In the genomic region with DNA sequence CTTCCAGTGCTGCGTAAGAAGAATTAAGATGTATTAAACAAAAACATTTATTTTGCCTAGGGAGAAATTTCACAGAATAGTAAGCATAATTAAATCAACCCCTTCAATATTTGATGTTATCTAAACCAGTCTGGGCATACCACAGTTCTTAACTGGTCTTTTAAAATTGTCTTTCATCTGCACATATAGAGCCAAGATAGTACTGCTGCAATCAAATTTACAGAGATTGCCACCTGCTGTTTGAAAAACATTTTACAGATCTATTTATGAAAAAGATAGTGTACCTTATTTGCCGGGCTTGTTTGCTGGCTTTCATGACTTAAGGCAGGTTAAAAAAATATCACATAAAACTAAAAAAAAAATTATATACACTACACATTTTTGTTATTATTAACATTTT, we compare ENCODE assay signal across 11 cellular contexts.
DNase-seq lines count a peak whose midpoint lies in the region; ATAC-seq and TF ChIP-seq lines count a peak whose summit lies in the region.
"Had no signal": no experiment of that assay in that cellular context is flagged by ENCODE, and none has a peak within 500 bp of the region (broad histone marks: within the 10 kb centered on the region; RNA-seq: fewer than 3 reads in every experiment).

No MANE protein-coding gene starts in this region.

- TF ChIP-seq CTCF in RWPE2 (IDR thresholded peaks at IDR 0.05; ENCODE audit: poor library complexity, severe bottlenecking): peak; percentile 26

- no peak overlapping the region for H3K27ac ChIP-seq in RWPE2 (ENCODE audit: poor library complexity, severe bottlenecking)

- no peak overlapping the region for H3K4me3 ChIP-seq in RWPE2 (ENCODE audit: severe bottlenecking)

- H3K9me3 ChIP-seq in RWPE2 (ENCODE audit: severe bottlenecking): no peaks in the 10 kb centered on the region

- peaks cover 6% of the 10 kb centered on the region for H3K27me3 ChIP-seq in RWPE2 (ENCODE audit: insufficient read depth, poor library complexity, severe bottlenecking)

- ATAC-seq in HG02870 (IDR thresholded peaks at IDR 0.05; ENCODE audit: unreplicated experiment) (peak; percentile 45), RWPE2 (ENCODE audit: low read depth) (no peak), GM21576 (IDR thresholded peaks at IDR 0.05; ENCODE audit: unreplicated experiment) (no peak)
- ATAC-seq in stimulated activated naive CD8-positive, alpha-beta T cell treated with anti-CD3 and anti-CD28 coated beads, Interleukin-15, amount 100 ng/mL, for 72 hours: no peak

- H3K4me1 Mint-ChIP-seq in stimulated activated naive CD8-positive, alpha-beta T cell treated with anti-CD3 and anti-CD28 coated beads, Interleukin-15, amount 100 ng/mL, for 72 hours: no peaks in the 10 kb centered on the region

- no peaks in the 10 kb centered on the region for H3K4me1 ChIP-seq in RWPE2 (ENCODE audit: insufficient read depth, poor library complexity, severe bottlenecking)

- no peaks in the 10 kb centered on the region for H3K27me3 Mint-ChIP-seq in stimulated activated naive CD8-positive, alpha-beta T cell treated with anti-CD3 and anti-CD28 coated beads, Interleukin-15, amount 100 ng/mL, for 72 hours

- H3K9me3 Mint-ChIP-seq in stimulated activated naive CD8-positive, alpha-beta T cell treated with anti-CD3 and anti-CD28 coated beads, Interleukin-15, amount 100 ng/mL, for 72 hours: no peaks in the 10 kb centered on the region

- no peak overlapping the region for H3K27ac Mint-ChIP-seq in stimulated activated naive CD8-positive, alpha-beta T cell treated with anti-CD3 and anti-CD28 coated beads, Interleukin-15, amount 100 ng/mL, for 72 hours

- H3K36me3 ChIP-seq in RWPE2 (ENCODE audit: low read depth): no peaks in the 10 kb centered on the region

- in situ Hi-C loops in Caki2 (cut with HindIII; ENCODE audit: low pct_unique_long_range_greater_than_20kb, low sequenced_read_pairs): no loop called here

- H3K4me3 Mint-ChIP-seq in stimulated activated naive CD8-positive, alpha-beta T cell treated with anti-CD3 and anti-CD28 coated beads, Interleukin-15, amount 100 ng/mL, for 72 hours: no peak overlapping the region

- DNase-seq in Caki2 (ENCODE audit: low read depth): peak; percentile 13
- no peak for DNase-seq in RWPE2 (ENCODE audit: low spot score)
- peak; percentile 59 for DNase-seq in inferior parietal cortex (ENCODE audit: extremely low spot score)
- no peak for DNase-seq in stimulated activated naive CD8-positive, alpha-beta T cell treated with anti-CD3 and anti-CD28 coated beads, Interleukin-15, amount 100 ng/mL, for 72 hours
- DNase-seq in NOMO-1 (lab: John Stamatoyannopoulos, UW; ENCODE audit: unreplicated experiment in 2 of 2): no peak
- DNase-seq in activated effector memory CD4-positive, alpha-beta T cell treated with Interleukin-2 at 50 U/mL for 16 hours: no peak
- DNase-seq: activated naive CD4-positive, alpha-beta T cell treated with anti-CD3 and anti-CD28 coated beads, Interleukin-2, amount 50 U/mL, for 16 hours; GDM1; T-helper 1 cell had no signal

Comparison
In these comparisons a context has a peak if more than half of its experiments do, and no peak if none do; other contexts are left out.
1. DNase-seq: peak in Caki2 (single experiment) and inferior parietal cortex (single experiment); none in RWPE2 (single experiment), stimulated activated naive CD8-positive, alpha-beta T cell treated with anti-CD3 and anti-CD28 coated beads, Interleukin-15, amount 100 ng/mL, for 72 hours (0 of 2), NOMO-1 (0 of 2) and activated effector memory CD4-positive, alpha-beta T cell treated with Interleukin-2 at 50 U/mL for 16 hours (single experiment).